In genomic region chr17:75978938-75979704, GRCh38 we compare ENCODE assay signal across 8 cellular contexts. TPM values are rescaled to one million over a fixed set of nuclear protein-coding genes. Genes with fewer than 3 reads are reported as not detected.
DNase-seq lines count a peak whose midpoint lies in the region; ATAC-seq and TF ChIP-seq lines count a peak whose summit lies in the region.

Gene ACOX1, minus strand, starts transcription at chr17:75979166. Its CDS starts 93 bp downstream, at chr17:75979073.
A gene with protein sequence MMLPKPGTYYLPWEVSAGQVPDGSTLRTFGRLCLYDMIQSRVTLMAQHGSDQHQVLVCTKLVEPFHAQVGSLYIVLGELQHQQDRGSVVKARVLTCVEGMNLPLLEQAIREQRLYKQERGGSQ (plus strand): TSS chr17:75979240. CDS start chr17:75986193, 6,953 bp downstream.

- peak within 1 kb of the TSS; percentile 99 for H3K4me3 Mint-ChIP-seq in activated naive CD4-positive, alpha-beta T cell treated with anti-CD3 and anti-CD28 coated beads, Interleukin-2, amount 50 U/mL, for 24 hours

- no peaks in the 10 kb centered on the region for H3K9me3 Mint-ChIP-seq in activated naive CD4-positive, alpha-beta T cell treated with anti-CD3 and anti-CD28 coated beads, Interleukin-2, amount 50 U/mL, for 24 hours

- ATAC-seq in HG02571 (IDR thresholded peaks at IDR 0.05; ENCODE audit: unreplicated experiment): peak; percentile 84
- peak; percentile 94 for ATAC-seq in SK-N-SH treated with all-trans-retinoic acid at 6 μM for 48 hours

- H3K36me3 Mint-ChIP-seq in activated naive CD4-positive, alpha-beta T cell treated with anti-CD3 and anti-CD28 coated beads, Interleukin-2, amount 50 U/mL, for 24 hours: peaks cover 4% of the 10 kb centered on the region

- no peaks in the 10 kb centered on the region for H3K27me3 Mint-ChIP-seq in activated naive CD4-positive, alpha-beta T cell treated with anti-CD3 and anti-CD28 coated beads, Interleukin-2, amount 50 U/mL, for 24 hours

- DNase-seq in NCI-H1092 (lab: John Stamatoyannopoulos, UW) (peak; percentile 94), globus pallidus (ENCODE audit: low spot score) (peak; percentile 97), occipital lobe (lab: John Stamatoyannopoulos, UW) (peak; percentile 96)

- H3K27ac ChIP-seq in temporal lobe (ENCODE audit: low read depth, low read length): peak within 1 kb of the TSS; percentile 93

- H3K27ac Mint-ChIP-seq in activated naive CD4-positive, alpha-beta T cell treated with anti-CD3 and anti-CD28 coated beads, Interleukin-2, amount 50 U/mL, for 24 hours: peak within 1 kb of the TSS; percentile 100

- peaks cover 42% of the 10 kb centered on the region for H3K4me1 Mint-ChIP-seq in activated naive CD4-positive, alpha-beta T cell treated with anti-CD3 and anti-CD28 coated beads, Interleukin-2, amount 50 U/mL, for 24 hours

- H3K4me3 ChIP-seq in GM08714 (ENCODE audit: low read length): peak within 1 kb of the TSS; percentile 80

TF ChIP-seq in SK-N-SH treated with all-trans-retinoic acid at 6 μM for 48 hours, 23 proteins besides CTCF, POLR2A, EP300 and RAD21:
- TF ChIP-seq ARNTL (CRISPR knock-in tag; IDR thresholded peaks at IDR 0.05; ENCODE audit: borderline replicate concordance, low read depth) (no peak; the same call in 1 of the 2 replicates), PPARA (CRISPR knock-in tag; IDR thresholded peaks at IDR 0.05; ENCODE audit: borderline replicate concordance) (no peak), TOX (CRISPR knock-in tag; IDR thresholded peaks at IDR 0.05; ENCODE audit: borderline replicate concordance) (0 out of 2 replicates have a peak, but pooled peaks have one; percentile 24), GLIS3 (CRISPR knock-in tag; IDR thresholded peaks at IDR 0.05) (no peak), OSR1 (CRISPR knock-in tag; IDR thresholded peaks at IDR 0.05) (no peak), CREB5 (CRISPR knock-in tag; IDR thresholded peaks at IDR 0.05; ENCODE audit: low read depth) (no peak; the same call in 1 of the 2 replicates), CSDC2 (CRISPR knock-in tag; IDR thresholded peaks at IDR 0.05) (peak; percentile 52; the same call in 1 of the 2 replicates), ESRRG (CRISPR knock-in tag; IDR thresholded peaks at IDR 0.05) (no peak), SNAI2 (CRISPR knock-in tag; IDR thresholded peaks at IDR 0.05) (no peak), ZNF565 (CRISPR knock-in tag; conservative IDR thresholded peaks at IDR 0.05; ENCODE audit: low read depth) (no peak), ZNF70 (CRISPR knock-in tag; IDR thresholded peaks at IDR 0.05) (no peak), RARB (CRISPR knock-in tag; IDR thresholded peaks at IDR 0.05) (no peak), POU6F1 (CRISPR knock-in tag; IDR thresholded peaks at IDR 0.05; ENCODE audit: borderline replicate concordance, low read depth) (peak; percentile 59; the same call in 1 of the 2 replicates), ZFP3 (CRISPR knock-in tag; IDR thresholded peaks at IDR 0.05) (peak; percentile 20; the same call in 1 of the 2 replicates), TCF4 (CRISPR knock-in tag; IDR thresholded peaks at IDR 0.05; ENCODE audit: borderline replicate concordance) (no peak), ZC3H10 (CRISPR knock-in tag; IDR thresholded peaks at IDR 0.05) (no peak), ZNF8 (CRISPR knock-in tag; IDR thresholded peaks at IDR 0.05) (no peak)
- TF ChIP-seq, protein P1, sequence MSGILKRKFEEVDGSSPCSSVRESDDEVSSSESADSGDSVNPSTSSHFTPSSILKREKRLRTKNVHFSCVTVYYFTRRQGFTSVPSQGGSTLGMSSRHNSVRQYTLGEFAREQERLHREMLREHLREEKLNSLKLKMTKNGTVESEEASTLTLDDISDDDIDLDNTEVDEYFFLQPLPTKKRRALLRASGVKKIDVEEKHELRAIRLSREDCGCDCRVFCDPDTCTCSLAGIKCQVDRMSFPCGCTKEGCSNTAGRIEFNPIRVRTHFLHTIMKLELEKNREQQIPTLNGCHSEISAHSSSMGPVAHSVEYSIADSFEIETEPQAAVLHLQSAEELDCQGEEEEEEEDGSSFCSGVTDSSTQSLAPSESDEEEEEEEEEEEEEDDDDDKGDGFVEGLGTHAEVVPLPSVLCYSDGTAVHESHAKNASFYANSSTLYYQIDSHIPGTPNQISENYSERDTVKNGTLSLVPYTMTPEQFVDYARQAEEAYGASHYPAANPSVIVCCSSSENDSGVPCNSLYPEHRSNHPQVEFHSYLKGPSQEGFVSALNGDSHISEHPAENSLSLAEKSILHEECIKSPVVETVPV (CRISPR knock-in tag; IDR thresholded peaks at IDR 0.05): no peak
- TF ChIP-seq, protein P2, sequence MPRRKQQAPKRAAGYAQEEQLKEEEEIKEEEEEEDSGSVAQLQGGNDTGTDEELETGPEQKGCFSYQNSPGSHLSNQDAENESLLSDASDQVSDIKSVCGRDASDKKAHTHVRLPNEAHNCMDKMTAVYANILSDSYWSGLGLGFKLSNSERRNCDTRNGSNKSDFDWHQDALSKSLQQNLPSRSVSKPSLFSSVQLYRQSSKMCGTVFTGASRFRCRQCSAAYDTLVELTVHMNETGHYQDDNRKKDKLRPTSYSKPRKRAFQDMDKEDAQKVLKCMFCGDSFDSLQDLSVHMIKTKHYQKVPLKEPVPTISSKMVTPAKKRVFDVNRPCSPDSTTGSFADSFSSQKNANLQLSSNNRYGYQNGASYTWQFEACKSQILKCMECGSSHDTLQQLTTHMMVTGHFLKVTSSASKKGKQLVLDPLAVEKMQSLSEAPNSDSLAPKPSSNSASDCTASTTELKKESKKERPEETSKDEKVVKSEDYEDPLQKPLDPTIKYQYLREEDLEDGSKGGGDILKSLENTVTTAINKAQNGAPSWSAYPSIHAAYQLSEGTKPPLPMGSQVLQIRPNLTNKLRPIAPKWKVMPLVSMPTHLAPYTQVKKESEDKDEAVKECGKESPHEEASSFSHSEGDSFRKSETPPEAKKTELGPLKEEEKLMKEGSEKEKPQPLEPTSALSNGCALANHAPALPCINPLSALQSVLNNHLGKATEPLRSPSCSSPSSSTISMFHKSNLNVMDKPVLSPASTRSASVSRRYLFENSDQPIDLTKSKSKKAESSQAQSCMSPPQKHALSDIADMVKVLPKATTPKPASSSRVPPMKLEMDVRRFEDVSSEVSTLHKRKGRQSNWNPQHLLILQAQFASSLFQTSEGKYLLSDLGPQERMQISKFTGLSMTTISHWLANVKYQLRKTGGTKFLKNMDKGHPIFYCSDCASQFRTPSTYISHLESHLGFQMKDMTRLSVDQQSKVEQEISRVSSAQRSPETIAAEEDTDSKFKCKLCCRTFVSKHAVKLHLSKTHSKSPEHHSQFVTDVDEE (CRISPR knock-in tag; IDR thresholded peaks at IDR 0.05): no peak
- TF ChIP-seq, protein P3, sequence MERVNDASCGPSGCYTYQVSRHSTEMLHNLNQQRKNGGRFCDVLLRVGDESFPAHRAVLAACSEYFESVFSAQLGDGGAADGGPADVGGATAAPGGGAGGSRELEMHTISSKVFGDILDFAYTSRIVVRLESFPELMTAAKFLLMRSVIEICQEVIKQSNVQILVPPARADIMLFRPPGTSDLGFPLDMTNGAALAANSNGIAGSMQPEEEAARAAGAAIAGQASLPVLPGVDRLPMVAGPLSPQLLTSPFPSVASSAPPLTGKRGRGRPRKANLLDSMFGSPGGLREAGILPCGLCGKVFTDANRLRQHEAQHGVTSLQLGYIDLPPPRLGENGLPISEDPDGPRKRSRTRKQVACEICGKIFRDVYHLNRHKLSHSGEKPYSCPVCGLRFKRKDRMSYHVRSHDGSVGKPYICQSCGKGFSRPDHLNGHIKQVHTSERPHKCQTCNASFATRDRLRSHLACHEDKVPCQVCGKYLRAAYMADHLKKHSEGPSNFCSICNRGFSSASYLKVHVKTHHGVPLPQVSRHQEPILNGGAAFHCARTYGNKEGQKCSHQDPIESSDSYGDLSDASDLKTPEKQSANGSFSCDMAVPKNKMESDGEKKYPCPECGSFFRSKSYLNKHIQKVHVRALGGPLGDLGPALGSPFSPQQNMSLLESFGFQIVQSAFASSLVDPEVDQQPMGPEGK (CRISPR knock-in tag; IDR thresholded peaks at IDR 0.05; ENCODE audit: borderline replicate concordance): peak; percentile 46; the same call in 1 of the 2 replicates

RNA-seq across cellular contexts. Expression of gene ACOX1, which starts in this region (rescaled TPM):
- total RNA-seq in occipital lobe (94.1 TPM), temporal lobe (57.8 TPM)

RNA-seq across cellular contexts. Expression of the second gene that starts in this region (rescaled TPM):
- total RNA-seq in occipital lobe: 7.3 TPM
- 6.1 TPM for total RNA-seq in temporal lobe

Comparison
In these comparisons a context has a peak if more than half of its experiments do, and no peak if none do; other contexts are left out.
1. Peak in every context shown above with its lines: DNase-seq, ATAC-seq, H3K4me3 ChIP-seq and H3K27ac ChIP-seq.